1 cellular context compared by ENCODE assay signal in the genomic region with DNA sequence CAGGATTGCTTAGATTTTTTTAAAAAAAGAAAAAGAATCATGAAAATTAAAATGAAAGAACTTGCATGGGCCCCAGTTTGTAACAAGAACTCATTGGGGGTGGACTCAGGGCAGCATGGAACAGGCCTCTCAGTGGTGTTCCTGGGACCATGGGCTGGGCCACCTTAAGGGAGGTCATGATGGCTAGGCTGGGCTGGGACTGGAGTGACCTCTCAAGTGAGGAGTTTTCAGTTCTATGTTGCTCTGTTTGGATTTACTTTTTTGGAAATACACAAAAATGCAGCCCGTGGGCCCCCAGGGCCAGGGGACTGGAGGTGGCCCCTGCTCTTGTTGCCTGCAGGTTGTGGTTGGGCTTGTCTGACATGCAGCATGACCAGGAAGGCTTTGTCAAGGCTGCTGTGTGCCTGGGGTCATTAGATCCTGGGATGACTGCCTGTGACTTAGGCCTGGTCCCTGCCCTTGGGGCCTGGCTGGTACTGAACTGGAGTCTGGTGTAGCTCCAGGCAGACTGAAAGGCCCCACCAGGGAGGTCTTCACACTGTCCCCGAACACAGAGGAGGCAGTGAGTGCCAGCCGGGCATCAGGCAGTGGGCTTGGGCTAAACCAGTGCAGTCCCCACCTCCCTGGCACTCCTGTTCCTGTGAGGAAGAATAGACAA.
TF ChIP-seq lines count a peak whose summit lies in the region.

No MANE protein-coding gene starts in this region.

TF ChIP-seq in IMR-90, 13 proteins besides CTCF, POLR2A, EP300 and RAD21 (continued from another document):
- TF ChIP-seq, protein P1, sequence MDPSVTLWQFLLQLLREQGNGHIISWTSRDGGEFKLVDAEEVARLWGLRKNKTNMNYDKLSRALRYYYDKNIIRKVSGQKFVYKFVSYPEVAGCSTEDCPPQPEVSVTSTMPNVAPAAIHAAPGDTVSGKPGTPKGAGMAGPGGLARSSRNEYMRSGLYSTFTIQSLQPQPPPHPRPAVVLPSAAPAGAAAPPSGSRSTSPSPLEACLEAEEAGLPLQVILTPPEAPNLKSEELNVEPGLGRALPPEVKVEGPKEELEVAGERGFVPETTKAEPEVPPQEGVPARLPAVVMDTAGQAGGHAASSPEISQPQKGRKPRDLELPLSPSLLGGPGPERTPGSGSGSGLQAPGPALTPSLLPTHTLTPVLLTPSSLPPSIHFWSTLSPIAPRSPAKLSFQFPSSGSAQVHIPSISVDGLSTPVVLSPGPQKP (IDR thresholded peaks at IDR 0.05; ENCODE audit: borderline replicate concordance, low read depth, low read length): no peak
- no peak for TF ChIP-seq RFX5 (IDR thresholded peaks at IDR 0.05; ENCODE audit: low read depth, low read length)
TF ChIP-seq in IMR-90: peak in this region for 0.
